Comparison of ENCODE assay signal across 4 cellular contexts in genomic region chr1:23002218-23002617, GRCh38. TPM values are rescaled to one million over a fixed set of nuclear protein-coding genes. Genes with fewer than 3 reads are reported as not detected.
"Had no signal": no experiment of that assay in that cellular context is flagged by ENCODE, and none has a peak within 500 bp of the region (broad histone marks: within the 10 kb centered on the region; RNA-seq: fewer than 3 reads in every experiment).

No MANE protein-coding gene starts in this region.

RNA-seq across cellular contexts. Expression of gene TEX46, which starts 13.4 kb away (rescaled TPM):
- total RNA-seq: LHCN-M2, M059J, MCF 10A, NCI-H460 had no signal

RNA-seq across cellular contexts. Expression of gene LACTBL1, which starts 29.6 kb away (rescaled TPM):
- total RNA-seq: LHCN-M2, M059J, MCF 10A, NCI-H460 had no signal
